Comparison of ENCODE assay signal across 37 cellular contexts in genomic region chr1:152758636-152759035, GRCh38. TPM values are rescaled to one million over a fixed set of nuclear protein-coding genes. Genes with fewer than 3 reads are reported as not detected.
"Had no signal": no experiment of that assay in that cellular context is flagged by ENCODE, and none has a peak within 500 bp of the region (broad histone marks: within the 10 kb centered on the region; RNA-seq: fewer than 3 reads in every experiment).

No MANE protein-coding gene starts in this region.

- H3K9me3 Mint-ChIP-seq: activated CD4-positive, alpha-beta memory T cell treated with anti-CD3 and anti-CD28 coated beads, Interleukin-2, amount 10 ng/mL, durations not matched to agents 7 days and 5 days; activated CD4-positive, alpha-beta T cell treated with anti-CD3 and anti-CD28 coated beads, Interleukin-2, amount 10 ng/mL, durations not matched to agents 7 days and 5 days; activated naive CD4-positive, alpha-beta T cell treated with anti-CD3 and anti-CD28 coated beads, Interleukin-2, amount 10 ng/mL, durations not matched to agents 7 days and 5 days; activated naive CD4-positive, alpha-beta T cell treated with anti-CD3 and anti-CD28 coated beads, Interleukin-2, amount 50 U/mL, for 24 hours; activated naive CD8-positive, alpha-beta T cell treated with anti-CD3 and anti-CD28 coated beads, Interleukin-2, amount 10 ng/mL, durations not matched to agents 7 days and 5 days; activated naive CD8-positive, alpha-beta T cell treated with anti-CD3 and anti-CD28 coated beads, Interleukin-2, amount 50 U/mL, for 24 hours; activated T-cell treated with anti-CD3 and anti-CD28 coated beads, Interleukin-2, amount 50 U/mL, for 24 hours; activated T-helper 2 cell treated with anti-CD3 and anti-CD28 coated beads, Interferon-gamma antibody, Interleukin-2, Interleukin-4, amounts not matched to agents 10 μg/mL and 5 μg/mL and 100 μg/mL, durations not matched to agents 14 hours and 24 hours and 36 hours; T-helper 1 cell treated with Interleukin-12 subunit alpha and Interleukin-12 subunit beta and Interleukin-4 antibody, amounts not matched to agents 30 μg/mL and 1 μg/mL, for 36 hours; T-helper 2 cell treated with Interferon-gamma antibody and Interleukin-4, amounts not matched to agents 5 μg/mL and 100 μg/mL, for 36 hours had no signal

- H3K27me3 Mint-ChIP-seq: activated CD4-positive, alpha-beta memory T cell treated with anti-CD3 and anti-CD28 coated beads, Interleukin-2, amount 10 ng/mL, durations not matched to agents 7 days and 5 days; brain had no signal

- DNase-seq: activated CD4-positive, alpha-beta memory T cell treated with anti-CD3 and anti-CD28 coated beads, Interleukin-2, amount 10 ng/mL, durations not matched to agents 7 days and 5 days; activated CD4-positive, alpha-beta T cell treated with anti-CD3 and anti-CD28 coated beads for 1 hour; activated CD4-positive, alpha-beta T cell treated with anti-CD3 and anti-CD28 coated beads for 36 hours; activated CD4-positive, alpha-beta T cell treated with anti-CD3 and anti-CD28 coated beads for 48 hours; activated CD4-positive, alpha-beta T cell treated with anti-CD3 and anti-CD28 coated beads, Interleukin-2, amount 10 ng/mL, durations not matched to agents 7 days and 5 days; activated CD4-positive, alpha-beta T cell treated with anti-CD3 and anti-CD28 coated beads, Interleukin-2, amount 50 U/mL, for 48 hours; activated CD4-positive, CD25-positive, alpha-beta regulatory T cell; activated CD8-positive, alpha-beta memory T cell treated with anti-CD3 and anti-CD28 coated beads for 24 hours; activated CD8-positive, alpha-beta memory T cell treated with anti-CD3 and anti-CD28 coated beads, Interleukin-2, amount 10 ng/mL, durations not matched to agents 7 days and 5 days; activated CD8-positive, alpha-beta memory T cell treated with anti-CD3 and anti-CD28 coated beads, Interleukin-2, amount 50 U/mL, for 48 hours; activated CD8-positive, alpha-beta T cell treated with anti-CD3 and anti-CD28 coated beads, Interleukin-2, amount 10 ng/mL, durations not matched to agents 7 days and 5 days; activated effector memory CD4-positive, alpha-beta T cell treated with Interleukin-2 at 50 U/mL for 16 hours; activated gamma-delta T cell; activated naive CD4-positive, alpha-beta T cell treated with anti-CD3 and anti-CD28 coated beads, Interleukin-2, amount 10 ng/mL, durations not matched to agents 7 days and 5 days; activated naive CD4-positive, alpha-beta T cell treated with Interleukin-2 at 50 U/mL for 16 hours; activated naive CD8-positive, alpha-beta T cell treated with anti-CD3 and anti-CD28 coated beads, Interleukin-2, amount 10 ng/mL, durations not matched to agents 7 days and 5 days; activated naive CD8-positive, alpha-beta T cell treated with anti-CD3 and anti-CD28 coated beads, Interleukin-2, amount 50 U/mL, for 24 hours; activated T-cell treated with anti-CD3 and anti-CD28 coated beads, Interleukin-2, amount 50 U/mL, for 24 hours; activated T-cell treated with anti-CD3 and anti-CD28 coated beads, Interleukin-2, amount 50 U/mL, for 48 hours; amygdala; anterior cingulate cortex; central memory CD4-positive, alpha-beta T cell; T-helper 2 cell; T-helper 9 cell; WERI-Rb-1 had no signal

- ATAC-seq: activated CD4-positive, alpha-beta T cell treated with anti-CD3 and anti-CD28 coated beads for 36 hours; activated CD4-positive, CD25-positive, alpha-beta regulatory T cell treated with anti-CD3 and anti-CD28 coated beads, Interleukin-2, amount 50 U/mL, for 24 hours; activated CD8-positive, alpha-beta memory T cell treated with anti-CD3 and anti-CD28 coated beads, Interleukin-2, amount 10 ng/mL, durations not matched to agents 7 days and 5 days; activated CD8-positive, alpha-beta T cell treated with anti-CD3 and anti-CD28 coated beads, Interleukin-2, amount 10 ng/mL, durations not matched to agents 7 days and 5 days; activated naive CD8-positive, alpha-beta T cell treated with anti-CD3 and anti-CD28 coated beads, Interleukin-2, amount 50 U/mL, for 24 hours; WTC11 had no signal

- H3K4me1 ChIP-seq: ascending aorta had no signal

- H3K4me3 ChIP-seq: ascending aorta had no signal

- H3K36me3 Mint-ChIP-seq: activated CD8-positive, alpha-beta memory T cell treated with anti-CD3 and anti-CD28 coated beads, Interleukin-2, amount 10 ng/mL, durations not matched to agents 7 days and 5 days; activated naive CD4-positive, alpha-beta T cell treated with anti-CD3 and anti-CD28 coated beads, Interleukin-2, amount 10 ng/mL, durations not matched to agents 7 days and 5 days; activated naive CD4-positive, alpha-beta T cell treated with anti-CD3 and anti-CD28 coated beads, Interleukin-2, amount 50 U/mL, for 24 hours; activated naive CD8-positive, alpha-beta T cell; activated naive CD8-positive, alpha-beta T cell treated with anti-CD3 and anti-CD28 coated beads, Interleukin-2, amount 10 ng/mL, durations not matched to agents 7 days and 5 days; brain had no signal

- H3K4me1 Mint-ChIP-seq: activated CD4-positive, alpha-beta memory T cell treated with anti-CD3 and anti-CD28 coated beads, Interleukin-2, amount 10 ng/mL, durations not matched to agents 7 days and 5 days; activated CD4-positive, alpha-beta T cell treated with anti-CD3 and anti-CD28 coated beads for 36 hours; activated CD4-positive, alpha-beta T cell treated with anti-CD3 and anti-CD28 coated beads, Interleukin-2, amount 10 ng/mL, durations not matched to agents 7 days and 5 days; activated CD8-positive, alpha-beta memory T cell treated with anti-CD3 and anti-CD28 coated beads, Interleukin-2, amount 10 ng/mL, durations not matched to agents 7 days and 5 days; activated naive CD4-positive, alpha-beta T cell treated with anti-CD3 and anti-CD28 coated beads, Interleukin-2, amount 10 ng/mL, durations not matched to agents 7 days and 5 days; activated naive CD4-positive, alpha-beta T cell treated with anti-CD3 and anti-CD28 coated beads, Interleukin-2, amount 50 U/mL, for 24 hours; activated naive CD8-positive, alpha-beta T cell treated with anti-CD3 and anti-CD28 coated beads, Interleukin-2, amount 10 ng/mL, durations not matched to agents 7 days and 5 days; activated naive CD8-positive, alpha-beta T cell treated with anti-CD3 and anti-CD28 coated beads, Interleukin-2, amount 50 U/mL, for 24 hours; brain; WTC11 had no signal

- H3K27ac Mint-ChIP-seq: activated CD4-positive, alpha-beta memory T cell treated with anti-CD3 and anti-CD28 coated beads, Interleukin-2, amount 10 ng/mL, durations not matched to agents 7 days and 5 days; activated CD4-positive, alpha-beta T cell treated with anti-CD3 and anti-CD28 coated beads for 36 hours; activated CD4-positive, alpha-beta T cell treated with anti-CD3 and anti-CD28 coated beads, Interleukin-2, amount 10 ng/mL, durations not matched to agents 7 days and 5 days; activated CD8-positive, alpha-beta memory T cell treated with anti-CD3 and anti-CD28 coated beads, Interleukin-2, amount 10 ng/mL, durations not matched to agents 7 days and 5 days; activated CD8-positive, alpha-beta T cell treated with anti-CD3 and anti-CD28 coated beads, Interleukin-2, amount 10 ng/mL, durations not matched to agents 7 days and 5 days; activated naive CD4-positive, alpha-beta T cell treated with anti-CD3 and anti-CD28 coated beads, Interleukin-2, amount 10 ng/mL, durations not matched to agents 7 days and 5 days; activated naive CD4-positive, alpha-beta T cell treated with anti-CD3 and anti-CD28 coated beads, Interleukin-2, amount 50 U/mL, for 24 hours; activated naive CD8-positive, alpha-beta T cell; activated naive CD8-positive, alpha-beta T cell treated with anti-CD3 and anti-CD28 coated beads, Interleukin-2, amount 10 ng/mL, durations not matched to agents 7 days and 5 days; activated naive CD8-positive, alpha-beta T cell treated with anti-CD3 and anti-CD28 coated beads, Interleukin-2, amount 50 U/mL, for 24 hours; activated T-cell treated with anti-CD3 and anti-CD28 coated beads, Interleukin-2, amount 50 U/mL, for 24 hours; activated T-helper 2 cell treated with anti-CD3 and anti-CD28 coated beads, Interferon-gamma antibody, Interleukin-2, Interleukin-4, amounts not matched to agents 10 μg/mL and 5 μg/mL and 100 μg/mL, durations not matched to agents 14 hours and 24 hours and 36 hours; brain; T-helper 1 cell treated with Interleukin-12 subunit alpha and Interleukin-12 subunit beta and Interleukin-4 antibody, amounts not matched to agents 30 μg/mL and 1 μg/mL, for 36 hours; T-helper 2 cell treated with Interferon-gamma antibody and Interleukin-4, amounts not matched to agents 5 μg/mL and 100 μg/mL, for 36 hours; WTC11 had no signal

- H3K27me3 ChIP-seq: ascending aorta had no signal

- H3K36me3 ChIP-seq: ascending aorta, WERI-Rb-1 had no signal

- H3K27ac ChIP-seq: ascending aorta, WERI-Rb-1 had no signal

- H3K9me3 ChIP-seq: ascending aorta had no signal

- H3K4me3 Mint-ChIP-seq: activated CD4-positive, alpha-beta memory T cell treated with anti-CD3 and anti-CD28 coated beads, Interleukin-2, amount 10 ng/mL, durations not matched to agents 7 days and 5 days; activated CD4-positive, alpha-beta T cell treated with anti-CD3 and anti-CD28 coated beads for 36 hours; activated CD4-positive, alpha-beta T cell treated with anti-CD3 and anti-CD28 coated beads, Interleukin-2, amount 10 ng/mL, durations not matched to agents 7 days and 5 days; activated CD8-positive, alpha-beta memory T cell treated with anti-CD3 and anti-CD28 coated beads, Interleukin-2, amount 10 ng/mL, durations not matched to agents 7 days and 5 days; activated CD8-positive, alpha-beta T cell treated with anti-CD3 and anti-CD28 coated beads, Interleukin-2, amount 10 ng/mL, durations not matched to agents 7 days and 5 days; activated naive CD4-positive, alpha-beta T cell treated with anti-CD3 and anti-CD28 coated beads, Interleukin-2, amount 10 ng/mL, durations not matched to agents 7 days and 5 days; activated naive CD4-positive, alpha-beta T cell treated with anti-CD3 and anti-CD28 coated beads, Interleukin-2, amount 50 U/mL, for 24 hours; activated naive CD8-positive, alpha-beta T cell; activated naive CD8-positive, alpha-beta T cell treated with anti-CD3 and anti-CD28 coated beads, Interleukin-2, amount 10 ng/mL, durations not matched to agents 7 days and 5 days; activated naive CD8-positive, alpha-beta T cell treated with anti-CD3 and anti-CD28 coated beads, Interleukin-2, amount 50 U/mL, for 24 hours; activated T-cell treated with anti-CD3 and anti-CD28 coated beads, Interleukin-2, amount 50 U/mL, for 24 hours; brain; T-helper 1 cell treated with Interleukin-12 subunit alpha and Interleukin-12 subunit beta and Interleukin-4 antibody, amounts not matched to agents 30 μg/mL and 1 μg/mL, for 36 hours; T-helper 2 cell treated with Interferon-gamma antibody and Interleukin-4, amounts not matched to agents 5 μg/mL and 100 μg/mL, for 36 hours; WTC11 had no signal

RNA-seq across cellular contexts. Expression of gene KPRP, which starts 0.8 kb away (rescaled TPM):
- total RNA-seq: activated CD4-positive, alpha-beta memory T cell treated with anti-CD3 and anti-CD28 coated beads, Interleukin-2, amount 10 ng/mL, durations not matched to agents 7 days and 5 days; activated CD4-positive, alpha-beta T cell treated with anti-CD3 and anti-CD28 coated beads for 36 hours; activated CD4-positive, alpha-beta T cell treated with anti-CD3 and anti-CD28 coated beads, Interleukin-2, amount 10 ng/mL, durations not matched to agents 7 days and 5 days; activated CD8-positive, alpha-beta memory T cell treated with anti-CD3 and anti-CD28 coated beads, Interleukin-2, amount 10 ng/mL, durations not matched to agents 7 days and 5 days; activated CD8-positive, alpha-beta T cell treated with anti-CD3 and anti-CD28 coated beads, Interleukin-2, amount 10 ng/mL, durations not matched to agents 7 days and 5 days; activated naive CD8-positive, alpha-beta T cell treated with anti-CD3 and anti-CD28 coated beads, Interleukin-2, amount 10 ng/mL, durations not matched to agents 7 days and 5 days; activated T-helper 2 cell treated with anti-CD3 and anti-CD28 coated beads, Interferon-gamma antibody, Interleukin-2, Interleukin-4, amounts not matched to agents 10 μg/mL and 5 μg/mL and 100 μg/mL, durations not matched to agents 14 hours and 24 hours and 36 hours; ascending aorta; cardiac septum; cerebellum; WTC11 had no signal
- polyA plus RNA-seq: adipose tissue had no signal

RNA-seq across cellular contexts. Expression of gene LCE1F, which starts 16.3 kb away (rescaled TPM):
- total RNA-seq: activated CD4-positive, alpha-beta memory T cell treated with anti-CD3 and anti-CD28 coated beads, Interleukin-2, amount 10 ng/mL, durations not matched to agents 7 days and 5 days; activated CD4-positive, alpha-beta T cell treated with anti-CD3 and anti-CD28 coated beads for 36 hours; activated CD4-positive, alpha-beta T cell treated with anti-CD3 and anti-CD28 coated beads, Interleukin-2, amount 10 ng/mL, durations not matched to agents 7 days and 5 days; activated CD8-positive, alpha-beta memory T cell treated with anti-CD3 and anti-CD28 coated beads, Interleukin-2, amount 10 ng/mL, durations not matched to agents 7 days and 5 days; activated CD8-positive, alpha-beta T cell treated with anti-CD3 and anti-CD28 coated beads, Interleukin-2, amount 10 ng/mL, durations not matched to agents 7 days and 5 days; activated naive CD8-positive, alpha-beta T cell treated with anti-CD3 and anti-CD28 coated beads, Interleukin-2, amount 10 ng/mL, durations not matched to agents 7 days and 5 days; activated T-helper 2 cell treated with anti-CD3 and anti-CD28 coated beads, Interferon-gamma antibody, Interleukin-2, Interleukin-4, amounts not matched to agents 10 μg/mL and 5 μg/mL and 100 μg/mL, durations not matched to agents 14 hours and 24 hours and 36 hours; ascending aorta; cardiac septum; cerebellum; WTC11 had no signal
- polyA plus RNA-seq: adipose tissue had no signal

RNA-seq across cellular contexts. Expression of gene LCE1E, which starts 27.4 kb away (rescaled TPM):
- total RNA-seq: activated CD4-positive, alpha-beta memory T cell treated with anti-CD3 and anti-CD28 coated beads, Interleukin-2, amount 10 ng/mL, durations not matched to agents 7 days and 5 days; activated CD4-positive, alpha-beta T cell treated with anti-CD3 and anti-CD28 coated beads for 36 hours; activated CD4-positive, alpha-beta T cell treated with anti-CD3 and anti-CD28 coated beads, Interleukin-2, amount 10 ng/mL, durations not matched to agents 7 days and 5 days; activated CD8-positive, alpha-beta memory T cell treated with anti-CD3 and anti-CD28 coated beads, Interleukin-2, amount 10 ng/mL, durations not matched to agents 7 days and 5 days; activated CD8-positive, alpha-beta T cell treated with anti-CD3 and anti-CD28 coated beads, Interleukin-2, amount 10 ng/mL, durations not matched to agents 7 days and 5 days; activated naive CD8-positive, alpha-beta T cell treated with anti-CD3 and anti-CD28 coated beads, Interleukin-2, amount 10 ng/mL, durations not matched to agents 7 days and 5 days; activated T-helper 2 cell treated with anti-CD3 and anti-CD28 coated beads, Interferon-gamma antibody, Interleukin-2, Interleukin-4, amounts not matched to agents 10 μg/mL and 5 μg/mL and 100 μg/mL, durations not matched to agents 14 hours and 24 hours and 36 hours; ascending aorta; cardiac septum; cerebellum; WTC11 had no signal
- polyA plus RNA-seq: adipose tissue had no signal

RNA-seq across cellular contexts. Expression of gene LCE1D, which starts 37.9 kb away (rescaled TPM):
- total RNA-seq: activated CD4-positive, alpha-beta memory T cell treated with anti-CD3 and anti-CD28 coated beads, Interleukin-2, amount 10 ng/mL, durations not matched to agents 7 days and 5 days; activated CD4-positive, alpha-beta T cell treated with anti-CD3 and anti-CD28 coated beads for 36 hours; activated CD4-positive, alpha-beta T cell treated with anti-CD3 and anti-CD28 coated beads, Interleukin-2, amount 10 ng/mL, durations not matched to agents 7 days and 5 days; activated CD8-positive, alpha-beta memory T cell treated with anti-CD3 and anti-CD28 coated beads, Interleukin-2, amount 10 ng/mL, durations not matched to agents 7 days and 5 days; activated CD8-positive, alpha-beta T cell treated with anti-CD3 and anti-CD28 coated beads, Interleukin-2, amount 10 ng/mL, durations not matched to agents 7 days and 5 days; activated naive CD8-positive, alpha-beta T cell treated with anti-CD3 and anti-CD28 coated beads, Interleukin-2, amount 10 ng/mL, durations not matched to agents 7 days and 5 days; activated T-helper 2 cell treated with anti-CD3 and anti-CD28 coated beads, Interferon-gamma antibody, Interleukin-2, Interleukin-4, amounts not matched to agents 10 μg/mL and 5 μg/mL and 100 μg/mL, durations not matched to agents 14 hours and 24 hours and 36 hours; ascending aorta; cardiac septum; cerebellum; WTC11 had no signal
- polyA plus RNA-seq: adipose tissue had no signal

RNA-seq across cellular contexts. Expression of gene LCE1C, which starts 47.8 kb away (rescaled TPM):
- total RNA-seq: activated CD4-positive, alpha-beta memory T cell treated with anti-CD3 and anti-CD28 coated beads, Interleukin-2, amount 10 ng/mL, durations not matched to agents 7 days and 5 days; activated CD4-positive, alpha-beta T cell treated with anti-CD3 and anti-CD28 coated beads for 36 hours; activated CD4-positive, alpha-beta T cell treated with anti-CD3 and anti-CD28 coated beads, Interleukin-2, amount 10 ng/mL, durations not matched to agents 7 days and 5 days; activated CD8-positive, alpha-beta memory T cell treated with anti-CD3 and anti-CD28 coated beads, Interleukin-2, amount 10 ng/mL, durations not matched to agents 7 days and 5 days; activated CD8-positive, alpha-beta T cell treated with anti-CD3 and anti-CD28 coated beads, Interleukin-2, amount 10 ng/mL, durations not matched to agents 7 days and 5 days; activated naive CD8-positive, alpha-beta T cell treated with anti-CD3 and anti-CD28 coated beads, Interleukin-2, amount 10 ng/mL, durations not matched to agents 7 days and 5 days; activated T-helper 2 cell treated with anti-CD3 and anti-CD28 coated beads, Interferon-gamma antibody, Interleukin-2, Interleukin-4, amounts not matched to agents 10 μg/mL and 5 μg/mL and 100 μg/mL, durations not matched to agents 14 hours and 24 hours and 36 hours; ascending aorta; cardiac septum; cerebellum; WTC11 had no signal
- polyA plus RNA-seq: adipose tissue had no signal
